11 cellular contexts compared by ENCODE assay signal in the genomic region with DNA sequence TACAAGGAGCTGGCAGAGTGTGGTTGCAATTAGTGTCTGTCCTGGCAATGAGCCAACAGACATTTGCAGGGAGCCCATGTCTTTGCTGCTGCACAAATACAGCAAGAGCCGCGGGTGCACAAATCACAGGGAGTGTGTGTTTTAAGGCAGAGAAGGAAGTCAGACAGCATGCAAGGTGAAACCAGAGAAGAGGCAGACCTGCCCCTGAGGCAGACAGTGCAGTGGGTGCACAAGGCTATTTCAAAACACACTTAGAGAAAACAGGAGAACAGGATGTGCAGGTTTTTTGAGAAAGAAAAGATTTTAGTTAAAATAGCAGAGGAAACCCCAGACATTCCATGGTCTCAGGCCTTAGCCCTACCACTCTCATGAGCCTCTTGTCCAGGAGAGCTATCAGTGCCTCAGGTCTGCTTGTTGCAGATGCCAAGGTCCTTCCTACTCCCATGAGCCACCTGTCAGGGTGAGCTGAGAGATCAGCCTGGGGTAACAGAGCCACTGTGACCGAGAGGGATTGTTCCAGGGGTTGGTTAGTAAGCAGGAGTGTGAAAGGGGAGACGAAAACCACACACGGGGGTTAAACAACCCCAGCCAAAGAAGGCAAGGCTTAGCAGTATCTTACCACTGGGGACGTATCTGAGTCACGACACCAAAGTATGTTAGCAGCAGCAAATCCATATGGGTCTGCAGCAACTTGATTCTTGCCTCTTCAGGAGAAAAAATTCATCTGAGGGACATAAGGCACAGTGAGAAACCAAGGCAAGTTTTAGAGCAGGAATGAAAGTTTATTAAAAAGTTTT.
DNase-seq lines count a peak whose midpoint lies in the region; ATAC-seq and TF ChIP-seq lines count a peak whose summit lies in the region.
"Had no signal": no experiment of that assay in that cellular context is flagged by ENCODE, and none has a peak within 500 bp of the region (broad histone marks: within the 10 kb centered on the region; RNA-seq: fewer than 3 reads in every experiment).

No MANE protein-coding gene starts in this region.

- H3K27ac Mint-ChIP-seq in activated naive CD4-positive, alpha-beta T cell treated with anti-CD3 and anti-CD28 coated beads, Interleukin-2, amount 50 U/mL, for 24 hours: peak overlapping the region; percentile 89

- no peaks in the 10 kb centered on the region for H3K36me3 Mint-ChIP-seq in activated naive CD4-positive, alpha-beta T cell treated with anti-CD3 and anti-CD28 coated beads, Interleukin-2, amount 50 U/mL, for 24 hours

- peaks cover 40% of the 10 kb centered on the region for H3K4me1 Mint-ChIP-seq in activated naive CD4-positive, alpha-beta T cell treated with anti-CD3 and anti-CD28 coated beads, Interleukin-2, amount 50 U/mL, for 24 hours

- H3K27me3 ChIP-seq in brain microvascular endothelial cell (replicated peaks): no peaks in the 10 kb centered on the region
- H3K27me3 ChIP-seq: BLaER1 had no signal

- peak overlapping the region; percentile 67 for H3K4me3 Mint-ChIP-seq in activated naive CD4-positive, alpha-beta T cell treated with anti-CD3 and anti-CD28 coated beads, Interleukin-2, amount 50 U/mL, for 24 hours

- peaks cover 7% of the 10 kb centered on the region for H3K9me3 Mint-ChIP-seq in activated naive CD4-positive, alpha-beta T cell treated with anti-CD3 and anti-CD28 coated beads, Interleukin-2, amount 50 U/mL, for 24 hours

- no peak for DNase-seq in activated naive CD4-positive, alpha-beta T cell treated with anti-CD3 and anti-CD28 coated beads, Interleukin-2, amount 50 U/mL, for 16 hours
- DNase-seq in NCI-H2171 (lab: John Stamatoyannopoulos, UW) (peak; percentile 69), brain microvascular endothelial cell (no peak), EL (no peak), GOT3 (lab: John Stamatoyannopoulos, UW) (no peak)
- peak; percentile 7 for DNase-seq in stimulated activated naive CD8-positive, alpha-beta T cell treated with anti-CD3 and anti-CD28 coated beads, Interleukin-15, Interleukin-2, amounts not matched to agents 100 U/mL and 50 U/mL, for 24 hours
- DNase-seq: NK-92 treated with Interleukin-12 subunit alpha and Interleukin-12 subunit beta, amount 100 ng/mL, for 24 hours; stimulated activated CD4-positive, alpha-beta T cell treated with anti-CD3 and anti-CD28 coated beads, Interleukin-12 subunit alpha, Interleukin-12 subunit beta, amount 100 ng/mL, for 4 hours had no signal

- no peaks in the 10 kb centered on the region for H3K27me3 Mint-ChIP-seq in activated naive CD4-positive, alpha-beta T cell treated with anti-CD3 and anti-CD28 coated beads, Interleukin-2, amount 50 U/mL, for 24 hours

- H3K4me3 ChIP-seq in brain microvascular endothelial cell (ENCODE audit: low read depth, low read length): no peak overlapping the region
- H3K4me3 ChIP-seq: BLaER1 had no signal

- H3K27ac ChIP-seq in brain microvascular endothelial cell: no peak overlapping the region
- H3K27ac ChIP-seq: BLaER1 had no signal

- peak; percentile 70 for ATAC-seq in stimulated activated naive CD8-positive, alpha-beta T cell treated with anti-CD3 and anti-CD28 coated beads, Interleukin-15, Interleukin-2, amounts not matched to agents 100 U/mL and 50 U/mL, for 24 hours
- ATAC-seq in GM18868 (IDR thresholded peaks at IDR 0.05; ENCODE audit: unreplicated experiment): no peak

- TF ChIP-seq CTCF in brain microvascular endothelial cell (IDR thresholded peaks at IDR 0.05; ENCODE audit: low read depth, low read length, missing control alignments): peak; percentile 8

- no peaks in the 10 kb centered on the region for H3K36me3 ChIP-seq in brain microvascular endothelial cell (replicated peaks)
- H3K36me3 ChIP-seq: BLaER1 had no signal

- in situ Hi-C loops in brain microvascular endothelial cell (cut with HindIII; ENCODE audit: low pct_ligation_motif_present, low sequenced_read_pairs): no loop called here

Comparison
In these comparisons a context has a peak if more than half of its experiments do, and no peak if none do; other contexts are left out.
1. DNase-seq: peak in NCI-H2171 (single experiment) and stimulated activated naive CD8-positive, alpha-beta T cell treated with anti-CD3 and anti-CD28 coated beads, Interleukin-15, Interleukin-2, amounts not matched to agents 100 U/mL and 50 U/mL, for 24 hours (single experiment); none in activated naive CD4-positive, alpha-beta T cell treated with anti-CD3 and anti-CD28 coated beads, Interleukin-2, amount 50 U/mL, for 16 hours (single experiment), brain microvascular endothelial cell (single experiment), EL (single experiment) and GOT3 (single experiment).